ENCODE assay signal across 33 cellular contexts in the genomic region with DNA sequence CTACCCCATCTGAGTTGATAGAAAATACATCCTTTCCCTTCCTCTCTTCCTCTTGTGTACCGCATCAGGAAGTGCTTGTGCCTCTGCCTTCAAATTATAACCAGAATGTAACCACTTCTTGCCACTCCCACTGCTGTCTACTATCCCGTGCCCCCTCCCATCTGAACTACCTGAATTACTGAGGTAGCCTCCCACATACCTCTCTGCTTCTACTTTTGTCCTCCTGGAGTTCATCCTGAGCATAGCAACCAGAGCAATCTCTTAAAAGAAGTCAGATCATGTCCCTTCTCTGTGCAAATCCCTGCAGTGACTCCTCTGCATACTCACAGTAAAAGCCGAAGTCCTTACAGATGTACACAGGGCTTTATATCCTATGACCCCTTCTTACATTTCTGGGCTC. TPM values are rescaled to one million over a fixed set of nuclear protein-coding genes. Genes with fewer than 3 reads are reported as not detected.
"Had no signal": no experiment of that assay in that cellular context is flagged by ENCODE, and none has a peak within 500 bp of the region (broad histone marks: within the 10 kb centered on the region; RNA-seq: fewer than 3 reads in every experiment).

No MANE protein-coding gene starts in this region.

- DNase-seq: activated CD4-positive, alpha-beta memory T cell treated with anti-CD3 and anti-CD28 coated beads, Interleukin-2, amount 10 ng/mL, durations not matched to agents 7 days and 5 days; activated CD4-positive, alpha-beta T cell treated with anti-CD3 and anti-CD28 coated beads for 1 hour; activated CD4-positive, alpha-beta T cell treated with anti-CD3 and anti-CD28 coated beads for 36 hours; activated CD4-positive, alpha-beta T cell treated with anti-CD3 and anti-CD28 coated beads for 48 hours; activated CD4-positive, alpha-beta T cell treated with anti-CD3 and anti-CD28 coated beads, Interleukin-2, amount 10 ng/mL, durations not matched to agents 7 days and 5 days; activated CD4-positive, alpha-beta T cell treated with anti-CD3 and anti-CD28 coated beads, Interleukin-2, amount 50 U/mL, for 48 hours; activated CD4-positive, CD25-positive, alpha-beta regulatory T cell; activated CD8-positive, alpha-beta memory T cell treated with anti-CD3 and anti-CD28 coated beads for 24 hours; activated CD8-positive, alpha-beta memory T cell treated with anti-CD3 and anti-CD28 coated beads, Interleukin-2, amount 10 ng/mL, durations not matched to agents 7 days and 5 days; activated CD8-positive, alpha-beta memory T cell treated with anti-CD3 and anti-CD28 coated beads, Interleukin-2, amount 50 U/mL, for 48 hours; activated CD8-positive, alpha-beta T cell treated with anti-CD3 and anti-CD28 coated beads, Interleukin-2, amount 10 ng/mL, durations not matched to agents 7 days and 5 days; activated effector memory CD4-positive, alpha-beta T cell treated with Interleukin-2 at 50 U/mL for 16 hours; activated gamma-delta T cell; activated naive CD4-positive, alpha-beta T cell treated with anti-CD3 and anti-CD28 coated beads, Interleukin-2, amount 10 ng/mL, durations not matched to agents 7 days and 5 days; activated naive CD4-positive, alpha-beta T cell treated with Interleukin-2 at 50 U/mL for 16 hours; activated naive CD8-positive, alpha-beta T cell treated with anti-CD3 and anti-CD28 coated beads, Interleukin-2, amount 10 ng/mL, durations not matched to agents 7 days and 5 days; activated naive CD8-positive, alpha-beta T cell treated with anti-CD3 and anti-CD28 coated beads, Interleukin-2, amount 50 U/mL, for 24 hours; activated T-cell treated with anti-CD3 and anti-CD28 coated beads, Interleukin-2, amount 50 U/mL, for 24 hours; activated T-cell treated with anti-CD3 and anti-CD28 coated beads, Interleukin-2, amount 50 U/mL, for 48 hours; amygdala; anterior cingulate cortex; central memory CD4-positive, alpha-beta T cell; T-helper 9 cell had no signal

- H3K9me3 ChIP-seq: ascending aorta had no signal

- H3K4me1 ChIP-seq: ascending aorta had no signal

- FAIRE-seq: TTC549 had no signal

- H3K36me3 ChIP-seq: ascending aorta had no signal

- H3K4me1 Mint-ChIP-seq: activated CD4-positive, alpha-beta T cell treated with anti-CD3 and anti-CD28 coated beads for 36 hours; activated naive CD4-positive, alpha-beta T cell treated with anti-CD3 and anti-CD28 coated beads, Interleukin-2, amount 10 ng/mL, durations not matched to agents 7 days and 5 days; activated naive CD4-positive, alpha-beta T cell treated with anti-CD3 and anti-CD28 coated beads, Interleukin-2, amount 50 U/mL, for 24 hours; activated naive CD8-positive, alpha-beta T cell treated with anti-CD3 and anti-CD28 coated beads, Interleukin-2, amount 50 U/mL, for 24 hours had no signal

- H3K27ac ChIP-seq: ascending aorta, VCaP had no signal

- H3K27me3 ChIP-seq: ascending aorta had no signal

- H3K4me3 Mint-ChIP-seq: activated CD4-positive, alpha-beta memory T cell treated with anti-CD3 and anti-CD28 coated beads, Interleukin-2, amount 10 ng/mL, durations not matched to agents 7 days and 5 days; activated CD4-positive, alpha-beta T cell treated with anti-CD3 and anti-CD28 coated beads for 36 hours; activated CD4-positive, alpha-beta T cell treated with anti-CD3 and anti-CD28 coated beads, Interleukin-2, amount 10 ng/mL, durations not matched to agents 7 days and 5 days; activated CD8-positive, alpha-beta memory T cell treated with anti-CD3 and anti-CD28 coated beads, Interleukin-2, amount 10 ng/mL, durations not matched to agents 7 days and 5 days; activated CD8-positive, alpha-beta T cell treated with anti-CD3 and anti-CD28 coated beads, Interleukin-2, amount 10 ng/mL, durations not matched to agents 7 days and 5 days; activated naive CD4-positive, alpha-beta T cell treated with anti-CD3 and anti-CD28 coated beads, Interleukin-2, amount 10 ng/mL, durations not matched to agents 7 days and 5 days; activated naive CD4-positive, alpha-beta T cell treated with anti-CD3 and anti-CD28 coated beads, Interleukin-2, amount 50 U/mL, for 24 hours; activated naive CD8-positive, alpha-beta T cell; activated naive CD8-positive, alpha-beta T cell treated with anti-CD3 and anti-CD28 coated beads, Interleukin-2, amount 10 ng/mL, durations not matched to agents 7 days and 5 days; activated naive CD8-positive, alpha-beta T cell treated with anti-CD3 and anti-CD28 coated beads, Interleukin-2, amount 50 U/mL, for 24 hours; activated T-cell treated with anti-CD3 and anti-CD28 coated beads, Interleukin-2, amount 50 U/mL, for 24 hours; brain; T-helper 1 cell treated with Interleukin-12 subunit alpha and Interleukin-12 subunit beta and Interleukin-4 antibody, amounts not matched to agents 30 μg/mL and 1 μg/mL, for 36 hours; T-helper 2 cell treated with Interferon-gamma antibody and Interleukin-4, amounts not matched to agents 5 μg/mL and 100 μg/mL, for 36 hours had no signal

- H3K9me3 Mint-ChIP-seq: activated CD4-positive, alpha-beta memory T cell treated with anti-CD3 and anti-CD28 coated beads, Interleukin-2, amount 10 ng/mL, durations not matched to agents 7 days and 5 days; activated CD4-positive, alpha-beta T cell treated with anti-CD3 and anti-CD28 coated beads, Interleukin-2, amount 10 ng/mL, durations not matched to agents 7 days and 5 days; activated naive CD4-positive, alpha-beta T cell treated with anti-CD3 and anti-CD28 coated beads, Interleukin-2, amount 10 ng/mL, durations not matched to agents 7 days and 5 days; activated naive CD4-positive, alpha-beta T cell treated with anti-CD3 and anti-CD28 coated beads, Interleukin-2, amount 50 U/mL, for 24 hours; activated naive CD8-positive, alpha-beta T cell treated with anti-CD3 and anti-CD28 coated beads, Interleukin-2, amount 10 ng/mL, durations not matched to agents 7 days and 5 days; activated naive CD8-positive, alpha-beta T cell treated with anti-CD3 and anti-CD28 coated beads, Interleukin-2, amount 50 U/mL, for 24 hours; activated T-cell treated with anti-CD3 and anti-CD28 coated beads, Interleukin-2, amount 50 U/mL, for 24 hours; activated T-helper 2 cell treated with anti-CD3 and anti-CD28 coated beads, Interferon-gamma antibody, Interleukin-2, Interleukin-4, amounts not matched to agents 10 μg/mL and 5 μg/mL and 100 μg/mL, durations not matched to agents 14 hours and 24 hours and 36 hours; brain; T-helper 1 cell treated with Interleukin-12 subunit alpha and Interleukin-12 subunit beta and Interleukin-4 antibody, amounts not matched to agents 30 μg/mL and 1 μg/mL, for 36 hours; T-helper 2 cell treated with Interferon-gamma antibody and Interleukin-4, amounts not matched to agents 5 μg/mL and 100 μg/mL, for 36 hours had no signal

- H3K4me3 ChIP-seq: ascending aorta had no signal

- H3K27ac Mint-ChIP-seq: activated CD4-positive, alpha-beta memory T cell treated with anti-CD3 and anti-CD28 coated beads, Interleukin-2, amount 10 ng/mL, durations not matched to agents 7 days and 5 days; activated CD4-positive, alpha-beta T cell treated with anti-CD3 and anti-CD28 coated beads for 36 hours; activated CD4-positive, alpha-beta T cell treated with anti-CD3 and anti-CD28 coated beads, Interleukin-2, amount 10 ng/mL, durations not matched to agents 7 days and 5 days; activated CD8-positive, alpha-beta memory T cell treated with anti-CD3 and anti-CD28 coated beads, Interleukin-2, amount 10 ng/mL, durations not matched to agents 7 days and 5 days; activated CD8-positive, alpha-beta T cell treated with anti-CD3 and anti-CD28 coated beads, Interleukin-2, amount 10 ng/mL, durations not matched to agents 7 days and 5 days; activated naive CD4-positive, alpha-beta T cell treated with anti-CD3 and anti-CD28 coated beads, Interleukin-2, amount 10 ng/mL, durations not matched to agents 7 days and 5 days; activated naive CD4-positive, alpha-beta T cell treated with anti-CD3 and anti-CD28 coated beads, Interleukin-2, amount 50 U/mL, for 24 hours; activated naive CD8-positive, alpha-beta T cell; activated naive CD8-positive, alpha-beta T cell treated with anti-CD3 and anti-CD28 coated beads, Interleukin-2, amount 10 ng/mL, durations not matched to agents 7 days and 5 days; activated naive CD8-positive, alpha-beta T cell treated with anti-CD3 and anti-CD28 coated beads, Interleukin-2, amount 50 U/mL, for 24 hours; activated T-cell treated with anti-CD3 and anti-CD28 coated beads, Interleukin-2, amount 50 U/mL, for 24 hours; activated T-helper 2 cell treated with anti-CD3 and anti-CD28 coated beads, Interferon-gamma antibody, Interleukin-2, Interleukin-4, amounts not matched to agents 10 μg/mL and 5 μg/mL and 100 μg/mL, durations not matched to agents 14 hours and 24 hours and 36 hours; brain; T-helper 1 cell treated with Interleukin-12 subunit alpha and Interleukin-12 subunit beta and Interleukin-4 antibody, amounts not matched to agents 30 μg/mL and 1 μg/mL, for 36 hours; T-helper 2 cell treated with Interferon-gamma antibody and Interleukin-4, amounts not matched to agents 5 μg/mL and 100 μg/mL, for 36 hours had no signal

- ATAC-seq: activated CD4-positive, alpha-beta T cell treated with anti-CD3 and anti-CD28 coated beads for 36 hours; activated CD4-positive, CD25-positive, alpha-beta regulatory T cell treated with anti-CD3 and anti-CD28 coated beads, Interleukin-2, amount 50 U/mL, for 24 hours; activated CD8-positive, alpha-beta memory T cell treated with anti-CD3 and anti-CD28 coated beads, Interleukin-2, amount 10 ng/mL, durations not matched to agents 7 days and 5 days; activated CD8-positive, alpha-beta T cell treated with anti-CD3 and anti-CD28 coated beads, Interleukin-2, amount 10 ng/mL, durations not matched to agents 7 days and 5 days; activated naive CD8-positive, alpha-beta T cell treated with anti-CD3 and anti-CD28 coated beads, Interleukin-2, amount 50 U/mL, for 24 hours had no signal

- H3K36me3 Mint-ChIP-seq: activated CD8-positive, alpha-beta memory T cell treated with anti-CD3 and anti-CD28 coated beads, Interleukin-2, amount 10 ng/mL, durations not matched to agents 7 days and 5 days; activated naive CD4-positive, alpha-beta T cell treated with anti-CD3 and anti-CD28 coated beads, Interleukin-2, amount 10 ng/mL, durations not matched to agents 7 days and 5 days; activated naive CD4-positive, alpha-beta T cell treated with anti-CD3 and anti-CD28 coated beads, Interleukin-2, amount 50 U/mL, for 24 hours; activated naive CD8-positive, alpha-beta T cell; activated naive CD8-positive, alpha-beta T cell treated with anti-CD3 and anti-CD28 coated beads, Interleukin-2, amount 10 ng/mL, durations not matched to agents 7 days and 5 days; brain had no signal

RNA-seq across cellular contexts. Expression of gene SV2C, which starts 23.0 kb away (rescaled TPM):
- total RNA-seq: ascending aorta had no signal
